In genomic region chr18:10950080-10950875, GRCh38 we compare ENCODE assay signal across 2 cellular contexts.
TF ChIP-seq lines count a peak whose summit lies in the region.

No MANE protein-coding gene starts in this region.

TF ChIP-seq in GM23338, 12 proteins besides CTCF, POLR2A, EP300 and RAD21 (continued from another document):
- no peak for TF ChIP-seq EZH2phosphoT487 (IDR thresholded peaks at IDR 0.05; ENCODE audit: unreplicated experiment)
- TF ChIP-seq POLR2AphosphoS5 (IDR thresholded peaks at IDR 0.05; ENCODE audit: low read depth), result no peak
- TF ChIP-seq, protein P1, sequence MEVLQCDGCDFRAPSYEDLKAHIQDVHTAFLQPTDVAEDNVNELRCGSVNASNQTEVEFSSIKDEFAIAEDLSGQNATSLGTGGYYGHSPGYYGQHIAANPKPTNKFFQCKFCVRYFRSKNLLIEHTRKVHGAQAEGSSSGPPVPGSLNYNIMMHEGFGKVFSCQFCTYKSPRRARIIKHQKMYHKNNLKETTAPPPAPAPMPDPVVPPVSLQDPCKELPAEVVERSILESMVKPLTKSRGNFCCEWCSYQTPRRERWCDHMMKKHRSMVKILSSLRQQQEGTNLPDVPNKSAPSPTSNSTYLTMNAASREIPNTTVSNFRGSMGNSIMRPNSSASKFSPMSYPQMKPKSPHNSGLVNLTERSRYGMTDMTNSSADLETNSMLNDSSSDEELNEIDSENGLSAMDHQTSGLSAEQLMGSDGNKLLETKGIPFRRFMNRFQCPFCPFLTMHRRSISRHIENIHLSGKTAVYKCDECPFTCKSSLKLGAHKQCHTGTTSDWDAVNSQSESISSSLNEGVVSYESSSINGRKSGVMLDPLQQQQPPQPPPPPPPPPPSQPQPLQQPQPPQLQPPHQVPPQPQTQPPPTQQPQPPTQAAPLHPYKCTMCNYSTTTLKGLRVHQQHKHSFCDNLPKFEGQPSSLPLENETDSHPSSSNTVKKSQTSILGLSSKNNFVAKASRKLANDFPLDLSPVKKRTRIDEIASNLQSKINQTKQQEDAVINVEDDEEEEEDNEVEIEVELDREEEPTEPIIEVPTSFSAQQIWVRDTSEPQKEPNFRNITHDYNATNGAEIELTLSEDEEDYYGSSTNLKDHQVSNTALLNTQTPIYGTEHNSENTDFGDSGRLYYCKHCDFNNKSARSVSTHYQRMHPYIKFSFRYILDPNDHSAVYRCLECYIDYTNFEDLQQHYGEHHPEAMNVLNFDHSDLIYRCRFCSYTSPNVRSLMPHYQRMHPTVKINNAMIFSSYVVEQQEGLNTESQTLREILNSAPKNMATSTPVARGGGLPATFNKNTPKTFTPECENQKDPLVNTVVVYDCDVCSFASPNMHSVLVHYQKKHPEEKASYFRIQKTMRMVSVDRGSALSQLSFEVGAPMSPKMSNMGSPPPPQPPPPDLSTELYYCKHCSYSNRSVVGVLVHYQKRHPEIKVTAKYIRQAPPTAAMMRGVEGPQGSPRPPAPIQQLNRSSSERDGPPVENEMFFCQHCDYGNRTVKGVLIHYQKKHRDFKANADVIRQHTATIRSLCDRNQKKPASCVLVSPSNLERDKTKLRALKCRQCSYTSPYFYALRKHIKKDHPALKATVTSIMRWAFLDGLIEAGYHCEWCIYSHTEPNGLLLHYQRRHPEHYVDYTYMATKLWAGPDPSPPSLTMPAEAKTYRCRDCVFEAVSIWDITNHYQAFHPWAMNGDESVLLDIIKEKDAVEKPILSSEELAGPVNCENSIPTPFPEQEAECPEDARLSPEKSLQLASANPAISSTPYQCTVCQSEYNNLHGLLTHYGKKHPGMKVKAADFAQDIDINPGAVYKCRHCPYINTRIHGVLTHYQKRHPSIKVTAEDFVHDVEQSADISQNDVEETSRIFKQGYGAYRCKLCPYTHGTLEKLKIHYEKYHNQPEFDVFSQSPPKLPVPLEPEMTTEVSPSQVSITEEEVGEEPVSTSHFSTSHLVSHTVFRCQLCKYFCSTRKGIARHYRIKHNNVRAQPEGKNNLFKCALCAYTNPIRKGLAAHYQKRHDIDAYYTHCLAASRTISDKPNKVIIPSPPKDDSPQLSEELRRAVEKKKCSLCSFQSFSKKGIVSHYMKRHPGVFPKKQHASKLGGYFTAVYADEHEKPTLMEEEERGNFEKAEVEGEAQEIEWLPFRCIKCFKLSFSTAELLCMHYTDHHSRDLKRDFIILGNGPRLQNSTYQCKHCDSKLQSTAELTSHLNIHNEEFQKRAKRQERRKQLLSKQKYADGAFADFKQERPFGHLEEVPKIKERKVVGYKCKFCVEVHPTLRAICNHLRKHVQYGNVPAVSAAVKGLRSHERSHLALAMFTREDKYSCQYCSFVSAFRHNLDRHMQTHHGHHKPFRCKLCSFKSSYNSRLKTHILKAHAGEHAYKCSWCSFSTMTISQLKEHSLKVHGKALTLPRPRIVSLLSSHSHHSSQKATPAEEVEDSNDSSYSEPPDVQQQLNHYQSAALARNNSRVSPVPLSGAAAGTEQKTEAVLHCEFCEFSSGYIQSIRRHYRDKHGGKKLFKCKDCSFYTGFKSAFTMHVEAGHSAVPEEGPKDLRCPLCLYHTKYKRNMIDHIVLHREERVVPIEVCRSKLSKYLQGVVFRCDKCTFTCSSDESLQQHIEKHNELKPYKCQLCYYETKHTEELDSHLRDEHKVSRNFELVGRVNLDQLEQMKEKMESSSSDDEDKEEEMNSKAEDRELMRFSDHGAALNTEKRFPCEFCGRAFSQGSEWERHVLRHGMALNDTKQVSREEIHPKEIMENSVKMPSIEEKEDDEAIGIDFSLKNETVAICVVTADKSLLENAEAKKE (CRISPR knock-in tag; IDR thresholded peaks at IDR 0.05), result no peak
- TF ChIP-seq, protein P2, sequence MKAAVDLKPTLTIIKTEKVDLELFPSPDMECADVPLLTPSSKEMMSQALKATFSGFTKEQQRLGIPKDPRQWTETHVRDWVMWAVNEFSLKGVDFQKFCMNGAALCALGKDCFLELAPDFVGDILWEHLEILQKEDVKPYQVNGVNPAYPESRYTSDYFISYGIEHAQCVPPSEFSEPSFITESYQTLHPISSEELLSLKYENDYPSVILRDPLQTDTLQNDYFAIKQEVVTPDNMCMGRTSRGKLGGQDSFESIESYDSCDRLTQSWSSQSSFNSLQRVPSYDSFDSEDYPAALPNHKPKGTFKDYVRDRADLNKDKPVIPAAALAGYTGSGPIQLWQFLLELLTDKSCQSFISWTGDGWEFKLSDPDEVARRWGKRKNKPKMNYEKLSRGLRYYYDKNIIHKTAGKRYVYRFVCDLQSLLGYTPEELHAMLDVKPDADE (IDR thresholded peaks at IDR 0.05), result no peak

TF ChIP-seq in WTC11, 78 proteins besides CTCF, POLR2A, EP300 and RAD21 (continued from another document):
- TF ChIP-seq, protein P3, sequence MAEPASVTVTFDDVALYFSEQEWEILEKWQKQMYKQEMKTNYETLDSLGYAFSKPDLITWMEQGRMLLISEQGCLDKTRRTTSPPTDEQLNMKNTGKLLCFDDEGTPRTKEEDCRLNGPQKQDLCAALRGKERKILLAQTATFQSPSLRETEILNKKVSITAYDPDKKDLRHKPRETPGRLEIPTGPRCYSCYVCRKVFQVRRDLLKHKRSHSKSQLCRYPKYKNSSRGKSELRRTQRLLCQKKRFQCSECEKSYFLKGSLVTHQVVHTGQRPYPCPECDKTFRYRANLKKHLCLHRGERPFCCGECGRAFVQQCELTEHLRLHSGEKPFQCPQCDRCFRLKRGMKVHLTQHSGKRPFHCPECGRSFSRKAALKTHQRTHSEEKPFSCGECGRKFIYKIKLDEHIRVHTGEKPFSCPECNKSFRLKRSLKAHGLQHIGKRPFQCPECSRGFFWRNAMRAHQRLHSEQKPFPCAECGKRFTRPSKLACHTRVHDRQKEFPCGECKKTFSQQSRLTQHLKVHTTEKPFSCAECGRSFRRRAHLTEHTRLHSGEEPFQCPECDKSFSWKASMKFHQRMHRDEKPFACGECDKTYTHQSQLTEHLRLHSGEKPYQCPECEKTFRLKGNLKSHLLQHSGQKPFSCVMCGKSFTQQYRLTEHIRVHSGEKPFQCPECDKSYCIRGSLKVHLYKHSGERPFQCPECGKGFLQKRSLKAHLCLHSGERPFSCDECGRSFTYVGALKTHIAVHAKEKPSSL (CRISPR knock-in tag; conservative IDR thresholded peaks at IDR 0.05), result no peak
- TF ChIP-seq, protein P4, sequence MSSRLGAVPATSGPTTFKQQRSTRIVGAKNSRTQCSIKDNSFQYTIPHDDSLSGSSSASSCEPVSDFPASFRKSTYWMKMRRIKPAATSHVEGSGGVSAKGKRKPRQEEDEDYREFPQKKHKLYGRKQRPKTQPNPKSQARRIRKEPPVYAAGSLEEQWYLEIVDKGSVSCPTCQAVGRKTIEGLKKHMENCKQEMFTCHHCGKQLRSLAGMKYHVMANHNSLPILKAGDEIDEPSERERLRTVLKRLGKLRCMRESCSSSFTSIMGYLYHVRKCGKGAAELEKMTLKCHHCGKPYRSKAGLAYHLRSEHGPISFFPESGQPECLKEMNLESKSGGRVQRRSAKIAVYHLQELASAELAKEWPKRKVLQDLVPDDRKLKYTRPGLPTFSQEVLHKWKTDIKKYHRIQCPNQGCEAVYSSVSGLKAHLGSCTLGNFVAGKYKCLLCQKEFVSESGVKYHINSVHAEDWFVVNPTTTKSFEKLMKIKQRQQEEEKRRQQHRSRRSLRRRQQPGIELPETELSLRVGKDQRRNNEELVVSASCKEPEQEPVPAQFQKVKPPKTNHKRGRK (CRISPR knock-in tag; IDR thresholded peaks at IDR 0.05; ENCODE audit: borderline replicate concordance), result no peak
- no peak for TF ChIP-seq MLX (CRISPR knock-in tag; IDR thresholded peaks at IDR 0.05)
